Comparison of ENCODE assay signal across 8 cellular contexts in genomic region chr10:14879801-14880193, GRCh38. TPM values are rescaled to one million over a fixed set of nuclear protein-coding genes. Genes with fewer than 3 reads are reported as not detected.
DNase-seq lines count a peak whose midpoint lies in the region; ATAC-seq and TF ChIP-seq lines count a peak whose summit lies in the region.

No MANE protein-coding gene starts in this region.

- H3K27me3 ChIP-seq in heart right ventricle (no peaks in the 10 kb centered on the region), uterus (no peaks in the 10 kb centered on the region)

- intact Hi-C loops in heart right ventricle (cut with DNase I), result loop anchor here in 9 of 10 donors (2.0 to 10.0 kb wide), 8 partner anchors 37 to 225 kb away; partner anchors contain the start of genes CDNF (in 8 of the 9), HSPA14 (in 8 of the 9), MSANTD7 (in 8 of the 9) and MEIG1 (in 4 of the 9)
- intact Hi-C loops in Right ventricle myocardium inferior (cut with DNase I), result loop anchor here (5.0 kb wide), 5 partner anchors 42 to 288 kb away; partner anchors contain the start of genes CDNF, DCLRE1C, HSPA14 and MSANTD7
- intact Hi-C loops in uterus (cut with DNase I; ENCODE audit: low total_unique reads), result no loop called here

- DNase-seq in heart right ventricle, result no peak
- no peak for DNase-seq in Right ventricle myocardium inferior (ENCODE audit: missing footprints)
- no peak for DNase-seq in astrocyte of the spinal cord (ENCODE audit: low read depth, low spot score)
- DNase-seq in memory B cell (ENCODE audit: low spot score in 2 of 2), result no peak
- DNase-seq in uterus, result no peak
- DNase-seq in NCI-H524 treated with DMSO at 0.1 percent for 48 hours (lab: John Stamatoyannopoulos, UW), result no peak
- no peak for DNase-seq in D341Med (ENCODE audit: low spot score)

- H3K36me3 ChIP-seq in heart right ventricle (no peaks in the 10 kb centered on the region), uterus (no peaks in the 10 kb centered on the region)

- H3K4me1 ChIP-seq in heart right ventricle (peaks cover 0 to 38% (median 30%) of the 10 kb centered on the region in 9 donors), uterus (no peaks in the 10 kb centered on the region)

- 4 to 5% methylated on average over 7 of the region's 7 CpGs for WGBS in heart right ventricle, 2 donors

- in situ Hi-C loops in astrocyte of the spinal cord (cut with HindIII; ENCODE audit: low sequenced_read_pairs), result no loop called here

- peak overlapping the region; percentile 93 for H3K4me3 Mint-ChIP-seq in memory B cell

- H3K9me3 ChIP-seq in heart right ventricle (no peaks in the 10 kb centered on the region), uterus (no peaks in the 10 kb centered on the region)

- H3K27me3 Mint-ChIP-seq in memory B cell, result no peaks in the 10 kb centered on the region

- H3K4me3 ChIP-seq in heart right ventricle (peak overlapping the region; percentile 68 to 96 (median 85)), astrocyte of the spinal cord (ENCODE audit: low read depth, low read length) (peak overlapping the region; percentile 64), uterus (peak overlapping the region; percentile 58 to 73)

- ATAC-seq in heart right ventricle (no peak), Right ventricle myocardium inferior (no peak), memory B cell (ENCODE audit: low read depth) (no peak), HG03432 (IDR thresholded peaks at IDR 0.05; ENCODE audit: unreplicated experiment) (no peak)

- TF ChIP-seq CTCF in heart right ventricle (IDR thresholded peaks at IDR 0.05) (no peak), astrocyte of the spinal cord (IDR thresholded peaks at IDR 0.05; ENCODE audit: low read depth, low read length) (no peak), uterus (IDR thresholded peaks at IDR 0.05) (no peak)

- no peaks in the 10 kb centered on the region for H3K9me3 Mint-ChIP-seq in memory B cell

- H3K36me3 Mint-ChIP-seq in memory B cell, result no peaks in the 10 kb centered on the region

- H3K27ac Mint-ChIP-seq in memory B cell, result peak overlapping the region; percentile 75

- H3K27ac ChIP-seq in heart right ventricle (no peak overlapping the region), uterus (peak overlapping the region in 1 of 2 donors; percentile 73)

- TF ChIP-seq POLR2A in uterus (IDR thresholded peaks at IDR 0.05), result no peak

- H3K4me1 Mint-ChIP-seq in memory B cell, result peaks cover 16% of the 10 kb centered on the region

RNA-seq across cellular contexts. Expression of gene SUV39H2, which starts 1.1 kb away (rescaled TPM):
- total RNA-seq in heart right ventricle, result 1 to 10 TPM; 4.3 to 9.1 (median 7.4) TPM
- 1 to 10 TPM; 1.1 to 2.6 TPM for polyA plus RNA-seq in heart right ventricle
- 4.9 TPM for total RNA-seq in Right ventricle myocardium inferior
- 10 to 100 TPM in 2 of 4 donors, 1 to 10 TPM in 2; 7.4 to 41.5 (median 12.2) TPM for total RNA-seq in uterus

RNA-seq across cellular contexts. Expression of gene HSPA14, which starts 41.7 kb away (rescaled TPM):
- 1 to 10 TPM; 7.1 to 9.7 (median 8.2) TPM for total RNA-seq in heart right ventricle
- polyA plus RNA-seq in heart right ventricle, result 10 to 100 TPM in 1 of 2 donors, 1 to 10 TPM in 1; 8.8 to 11.6 TPM
- total RNA-seq in Right ventricle myocardium inferior, result 7.6 TPM
- 10 to 100 TPM; 10.4 to 19.4 (median 13.8) TPM for total RNA-seq in uterus

RNA-seq across cellular contexts. Expression of gene MSANTD7, which starts 41.7 kb away (rescaled TPM):
- 1 to 10 TPM; 3.8 to 6.1 (median 5.6) TPM for total RNA-seq in heart right ventricle
- 1 to 10 TPM; 1.6 to 3.0 TPM for polyA plus RNA-seq in heart right ventricle
- 5.6 TPM for total RNA-seq in Right ventricle myocardium inferior
- 10 to 100 TPM in 2 of 4 donors, 1 to 10 TPM in 2; 3.2 to 23.2 (median 8.6) TPM for total RNA-seq in uterus

RNA-seq across cellular contexts. Expression of gene CDNF, which starts 42.0 kb away (rescaled TPM):
- total RNA-seq in heart right ventricle (1 to 10 TPM; 2.5 to 6.3 (median 4.3) TPM), Right ventricle myocardium inferior (1.9 TPM), uterus (1 to 10 TPM in 3 of 4 donors, not detected in 1; 2.6 to 9.1 (median 3.8) TPM)
- 1 to 10 TPM in 1 of 2 donors, under 1 TPM in 1; 0.74 to 2.6 TPM for polyA plus RNA-seq in heart right ventricle
